ENCODE assay signal across 18 cellular contexts in genomic region chr18:25826823-25827617, GRCh38.
DNase-seq lines count a peak whose midpoint lies in the region; TF ChIP-seq lines count a peak whose summit lies in the region.
"Had no signal": no experiment of that assay in that cellular context is flagged by ENCODE, and none has a peak within 500 bp of the region (broad histone marks: within the 10 kb centered on the region; RNA-seq: fewer than 3 reads in every experiment).

No MANE protein-coding gene starts in this region.

- 75% methylated on average over 9 of the region's 9 CpGs for WGBS in smooth muscle cell (ENCODE audit: low lambda C conversion rate)

- H3K79me2 ChIP-seq in smooth muscle cell (ENCODE audit: low read depth): no peaks in the 10 kb centered on the region

- H3K9ac ChIP-seq in smooth muscle cell (ENCODE audit: low read depth): no peak overlapping the region

- POLR2A ChIA-PET in MCF 10A (lab: Yijun Ruan, JAX) (interaction anchor here (1.1 kb wide), 1 partner anchor 9 kb away, joined by 4 read pairs; no protein-coding TSS in a partner anchor), A673 (lab: Charles Lee; ENCODE audit: low non-redundant PET) (no interaction called here)

- H3K36me3 Mint-ChIP-seq in MCF 10A (ENCODE audit: insufficient read depth, unreplicated experiment): no peaks in the 10 kb centered on the region
- H3K36me3 Mint-ChIP-seq: naive thymus-derived CD4-positive, alpha-beta T cell had no signal

- peak; percentile 25 for DNase-seq in MCF 10A (ENCODE audit: unreplicated experiment)
- DNase-seq in breast epithelium (ENCODE audit: low spot score in 2 of 2): no peak
- DNase-seq in SJCRH30: peak in 1 of 2 experiments; percentile 37
- DNase-seq in fibroblast of mammary gland (ENCODE audit: low read depth): peak; percentile 47
- DNase-seq in smooth muscle cell (lab: John Stamatoyannopoulos, UW; ENCODE audit: unreplicated experiment): no peak
- DNase-seq in NCI-H1436 treated with DMSO at 0.1 percent for 48 hours (lab: John Stamatoyannopoulos, UW): no peak
- no peak for DNase-seq in iPS-NIHi7 (ENCODE audit: extremely low spot score)
- no peak for DNase-seq in A673 (ENCODE audit: low spot score)
- DNase-seq: activated CD4-positive, alpha-beta T cell treated with anti-CD3 and anti-CD28 coated beads, Interleukin-2, amount 50 U/mL, for 1 hour; activated naive CD4-positive, alpha-beta T cell treated with anti-CD3 and anti-CD28 coated beads for 36 hours; DMS153; HFFc6; MM.1S; naive thymus-derived CD4-positive, alpha-beta T cell; NCI-H187 treated with DMSO at 0.1 percent for 48 hours; stimulated activated naive CD8-positive, alpha-beta T cell treated with anti-CD3 and anti-CD28 coated beads, Interleukin-15, Interleukin-2, amounts not matched to agents 100 U/mL and 50 U/mL, for 24 hours had no signal

- H3K9me3 ChIP-seq in breast epithelium: peaks cover 0 to 6% of the 10 kb centered on the region in 2 donors
- no peaks in the 10 kb centered on the region for H3K9me3 ChIP-seq in SJCRH30 (replicated peaks)
- H3K9me3 ChIP-seq in smooth muscle cell (replicated peaks; ENCODE audit: low read depth): no peaks in the 10 kb centered on the region
- no peaks in the 10 kb centered on the region for H3K9me3 ChIP-seq in A673 (ENCODE audit: low read depth, low read length, poor library complexity, severe bottlenecking)
- H3K9me3 ChIP-seq: upper lobe of left lung had no signal

- CTCF ChIA-PET in MCF 10A (lab: Yijun Ruan, JAX): interaction anchor here (0.7 to 2.2 kb wide), 2 partner anchors 18 to 70 kb away, joined by 5 to 6 read pairs; no protein-coding TSS in a partner anchor
- CTCF ChIA-PET in A673 (lab: Charles Lee): no interaction called here

- H3K36me3 ChIP-seq in breast epithelium: no peaks in the 10 kb centered on the region
- no peaks in the 10 kb centered on the region for H3K36me3 ChIP-seq in SJCRH30
- no peaks in the 10 kb centered on the region for H3K36me3 ChIP-seq in smooth muscle cell (ENCODE audit: low read depth)
- H3K36me3 ChIP-seq in A673 (ENCODE audit: insufficient read depth, low read length, poor library complexity, severe bottlenecking): no peaks in the 10 kb centered on the region
- H3K36me3 ChIP-seq: upper lobe of left lung had no signal

- TF ChIP-seq POLR2A in breast epithelium (IDR thresholded peaks at IDR 0.05): no peak

- peaks cover 2% of the 10 kb centered on the region for H3K27me3 Mint-ChIP-seq in MCF 10A (ENCODE audit: insufficient read depth, unreplicated experiment)

- H3K9me3 Mint-ChIP-seq in MCF 10A (ENCODE audit: unreplicated experiment): no peaks in the 10 kb centered on the region
- H3K9me3 Mint-ChIP-seq: activated naive CD4-positive, alpha-beta T cell treated with anti-CD3 and anti-CD28 coated beads for 36 hours; HFFc6; naive thymus-derived CD4-positive, alpha-beta T cell had no signal

- H3K27ac Mint-ChIP-seq in MCF 10A (ENCODE audit: low read depth, unreplicated experiment): peak overlapping the region; percentile 46
- H3K27ac Mint-ChIP-seq: activated naive CD4-positive, alpha-beta T cell treated with anti-CD3 and anti-CD28 coated beads for 36 hours; naive thymus-derived CD4-positive, alpha-beta T cell had no signal

- intact Hi-C loops in MCF 10A (cut with micrococcal nuclease): no loop called here
- intact Hi-C loops in breast epithelium (cut with DNase I; ENCODE audit: low total_unique reads): no loop called here
- intact Hi-C loops in A673 (cut with micrococcal nuclease; ENCODE audit: unreplicated experiment): no loop called here

- H3K27me3 ChIP-seq in breast epithelium (no peaks in the 10 kb centered on the region), SJCRH30 (no peaks in the 10 kb centered on the region), smooth muscle cell (ENCODE audit: low read depth) (no peaks in the 10 kb centered on the region), A673 (replicated peaks; ENCODE audit: insufficient read depth, low read depth, low read length, poor library complexity) (peaks cover 6% of the 10 kb centered on the region)
- H3K27me3 ChIP-seq: upper lobe of left lung had no signal

- H3K4me1 Mint-ChIP-seq in MCF 10A (ENCODE audit: insufficient read depth, unreplicated experiment): peaks cover 13% of the 10 kb centered on the region
- H3K4me1 Mint-ChIP-seq: naive thymus-derived CD4-positive, alpha-beta T cell had no signal

- H3K27ac ChIP-seq in breast epithelium (peak overlapping the region in 1 of 2 donors; percentile 3), SJCRH30 (peak overlapping the region; percentile 90), smooth muscle cell (ENCODE audit: low read depth) (peak overlapping the region; percentile 80), A673 (ENCODE audit: low read depth, low read length, poor library complexity, severe bottlenecking) (no peak overlapping the region)
- H3K27ac ChIP-seq: coronary artery, upper lobe of left lung had no signal

- H3F3A ChIP-seq in smooth muscle cell (ENCODE audit: low read depth): peaks cover 26% of the 10 kb centered on the region

- TF ChIP-seq CTCF in MCF 10A (IDR thresholded peaks at IDR 0.05; ENCODE audit: unreplicated experiment): no peak
- TF ChIP-seq CTCF in breast epithelium (IDR thresholded peaks at IDR 0.05): no peak
- TF ChIP-seq CTCF in fibroblast of mammary gland (conservative IDR thresholded peaks at IDR 0.05; ENCODE audit: control insufficient read depth, insufficient read depth, low read depth, low read length): no peak
- no peak for TF ChIP-seq CTCF in smooth muscle cell (IDR thresholded peaks at IDR 0.05; ENCODE audit: borderline replicate concordance, insufficient read depth, poor library complexity, severe bottlenecking)
- TF ChIP-seq CTCF in A673 (conservative IDR thresholded peaks at IDR 0.05; ENCODE audit: low read depth, low read length): no peak

- BruUV-seq in MCF 10A (replicated peaks; lab: Mats Ljungman, UMichigan) (no TSS peak), A673 (replicated peaks; lab: Mats Ljungman, UMichigan) (no TSS peak)

- H3K4me3 Mint-ChIP-seq in MCF 10A (ENCODE audit: unreplicated experiment): no peak overlapping the region
- H3K4me3 Mint-ChIP-seq: activated naive CD4-positive, alpha-beta T cell treated with anti-CD3 and anti-CD28 coated beads for 36 hours; naive thymus-derived CD4-positive, alpha-beta T cell had no signal

- no peaks in the 10 kb centered on the region for H4K20me1 ChIP-seq in smooth muscle cell (ENCODE audit: low read depth)

- no peaks in the 10 kb centered on the region for H3K4me1 ChIP-seq in breast epithelium
- H3K4me1 ChIP-seq in SJCRH30: peaks cover 46% of the 10 kb centered on the region
- peaks cover 41% of the 10 kb centered on the region for H3K4me1 ChIP-seq in smooth muscle cell (ENCODE audit: low read depth)
- H3K4me1 ChIP-seq in A673 (ENCODE audit: insufficient read depth, low read length, poor library complexity, severe bottlenecking): no peaks in the 10 kb centered on the region

- no peak overlapping the region for H2AFZ ChIP-seq in smooth muscle cell (ENCODE audit: low read depth)

- H3K4me2 ChIP-seq in smooth muscle cell: peak overlapping the region; percentile 71

- no peak overlapping the region for H3K4me3 ChIP-seq in breast epithelium
- H3K4me3 ChIP-seq in SJCRH30: no peak overlapping the region
- no peak overlapping the region for H3K4me3 ChIP-seq in fibroblast of mammary gland (ENCODE audit: control insufficient read depth, low read depth, low read length)
- no peak overlapping the region for H3K4me3 ChIP-seq in smooth muscle cell
- no peak overlapping the region for H3K4me3 ChIP-seq in A673 (ENCODE audit: low read depth, low read length, poor library complexity, severe bottlenecking)
- H3K4me3 ChIP-seq: coronary artery, upper lobe of left lung had no signal

Comparison
In these comparisons a context has a peak if more than half of its experiments do, and no peak if none do; other contexts are left out.
1. DNase-seq: peak in MCF 10A (single experiment) and fibroblast of mammary gland (single experiment); none in breast epithelium (0 of 2), smooth muscle cell (single experiment), NCI-H1436 treated with DMSO at 0.1 percent for 48 hours (single experiment), iPS-NIHi7 (single experiment) and A673 (single experiment).